ENCODE assay signal across 28 cellular contexts in genomic region chr4:83489711-83490326, GRCh38. TPM values are rescaled to one million over a fixed set of nuclear protein-coding genes. Genes with fewer than 3 reads are reported as not detected.
DNase-seq lines count a peak whose midpoint lies in the region; ATAC-seq and TF ChIP-seq lines count a peak whose summit lies in the region.
"Had no signal": no experiment of that assay in that cellular context is flagged by ENCODE, and none has a peak within 500 bp of the region (broad histone marks: within the 10 kb centered on the region; RNA-seq: fewer than 3 reads in every experiment).

No MANE protein-coding gene starts in this region.

- H3K27me3 ChIP-seq in ACC112 (ENCODE audit: insufficient read depth, low read length) (no peaks in the 10 kb centered on the region), fibroblast of lung (ENCODE audit: control insufficient read depth, insufficient read depth, low read length) (no peaks in the 10 kb centered on the region)
- H3K27me3 ChIP-seq: BE2C, upper lobe of left lung had no signal

- no peaks in the 10 kb centered on the region for H3K9me3 Mint-ChIP-seq in HFFc6
- no peaks in the 10 kb centered on the region for H3K9me3 Mint-ChIP-seq in activated CD8-positive, alpha-beta memory T cell treated with anti-CD3 and anti-CD28 coated beads, Interleukin-2, amount 10 ng/mL, durations not matched to agents 7 days and 5 days (ENCODE audit: low read depth)
- H3K9me3 Mint-ChIP-seq: activated B cell treated with CpG ODN at 0.5 μM for 24 hours; activated naive CD8-positive, alpha-beta T cell treated with anti-CD3 and anti-CD28 coated beads, Interleukin-2, amount 10 ng/mL, durations not matched to agents 7 days and 5 days; immature natural killer cell; naive B cell; stimulated activated effector memory CD8-positive, alpha-beta T cell treated with anti-CD3 and anti-CD28 coated beads, Interleukin-12 subunit alpha, Interleukin-12 subunit beta, amount 100 ng/mL, for 72 hours had no signal

- in situ Hi-C loops in KBM-7 (cut with MboI; ENCODE audit: low pct_unique_long_range_greater_than_20kb, low sequenced_read_pairs), result no loop called here

- no peak overlapping the region for H3K4me2 ChIP-seq in fibroblast of lung (ENCODE audit: extremely low read depth, insufficient read depth, low read length)

- no peak overlapping the region for H3K27ac Mint-ChIP-seq in HFFc6
- H3K27ac Mint-ChIP-seq in activated CD8-positive, alpha-beta memory T cell treated with anti-CD3 and anti-CD28 coated beads, Interleukin-2, amount 10 ng/mL, durations not matched to agents 7 days and 5 days, result no peak overlapping the region
- H3K27ac Mint-ChIP-seq: activated B cell treated with CpG ODN at 0.5 μM for 24 hours; activated naive CD8-positive, alpha-beta T cell treated with anti-CD3 and anti-CD28 coated beads, Interleukin-2, amount 10 ng/mL, durations not matched to agents 7 days and 5 days; immature natural killer cell; naive B cell; stimulated activated effector memory CD8-positive, alpha-beta T cell treated with anti-CD3 and anti-CD28 coated beads, Interleukin-12 subunit alpha, Interleukin-12 subunit beta, amount 100 ng/mL, for 72 hours had no signal

- H3K4me1 Mint-ChIP-seq in HFFc6 (ENCODE audit: low read depth), result peaks cover 11% of the 10 kb centered on the region
- peaks cover 9% of the 10 kb centered on the region for H3K4me1 Mint-ChIP-seq in activated CD8-positive, alpha-beta memory T cell treated with anti-CD3 and anti-CD28 coated beads, Interleukin-2, amount 10 ng/mL, durations not matched to agents 7 days and 5 days

- H3K36me3 Mint-ChIP-seq in HFFc6 (ENCODE audit: low read depth), result no peaks in the 10 kb centered on the region
- no peaks in the 10 kb centered on the region for H3K36me3 Mint-ChIP-seq in activated CD8-positive, alpha-beta memory T cell treated with anti-CD3 and anti-CD28 coated beads, Interleukin-2, amount 10 ng/mL, durations not matched to agents 7 days and 5 days
- H3K36me3 Mint-ChIP-seq: activated naive CD8-positive, alpha-beta T cell treated with anti-CD3 and anti-CD28 coated beads, Interleukin-2, amount 10 ng/mL, durations not matched to agents 7 days and 5 days; immature natural killer cell; naive B cell; stimulated activated effector memory CD8-positive, alpha-beta T cell treated with anti-CD3 and anti-CD28 coated beads, Interleukin-12 subunit alpha, Interleukin-12 subunit beta, amount 100 ng/mL, for 72 hours had no signal

- 0 out of 2 replicates have a peak, but pooled peaks cover 2% of the 10 kb centered on the region for H3K27me3 Mint-ChIP-seq in HFFc6 (ENCODE audit: insufficient read depth)
- no peaks in the 10 kb centered on the region for H3K27me3 Mint-ChIP-seq in activated CD8-positive, alpha-beta memory T cell treated with anti-CD3 and anti-CD28 coated beads, Interleukin-2, amount 10 ng/mL, durations not matched to agents 7 days and 5 days
- H3K27me3 Mint-ChIP-seq: activated B cell treated with CpG ODN at 0.5 μM for 24 hours, naive B cell had no signal

- ATAC-seq in activated CD8-positive, alpha-beta memory T cell treated with anti-CD3 and anti-CD28 coated beads, Interleukin-2, amount 10 ng/mL, durations not matched to agents 7 days and 5 days, result no peak
- ATAC-seq in HG02588 (IDR thresholded peaks at IDR 0.05; ENCODE audit: unreplicated experiment), result no peak
- ATAC-seq: left lobe of liver; stimulated activated effector memory CD8-positive, alpha-beta T cell treated with anti-CD3 and anti-CD28 coated beads, Interleukin-12 subunit alpha, Interleukin-12 subunit beta, amount 100 ng/mL, for 72 hours had no signal

- CTCF ChIA-PET in activated CD8-positive, alpha-beta memory T cell treated with anti-CD3 and anti-CD28 coated beads, Interleukin-2, amount 10 ng/mL, durations not matched to agents 7 days and 5 days (lab: Charles Lee), result interaction anchor here (0.7 to 1.7 kb wide), 5 partner anchors 9 to 150 kb away, joined by 3 to 7 read pairs (median 4); no protein-coding TSS in a partner anchor

- no peaks in the 10 kb centered on the region for H3K79me2 ChIP-seq in ACC112 (ENCODE audit: control insufficient read depth, insufficient read depth, low read length, unreplicated experiment)
- no peaks in the 10 kb centered on the region for H3K79me2 ChIP-seq in fibroblast of lung (ENCODE audit: control insufficient read depth, insufficient read depth, low read length)

- H3K27ac ChIP-seq in ACC112 (ENCODE audit: low read depth, low read length) (no peak overlapping the region), fibroblast of lung (ENCODE audit: insufficient read depth, low read length) (no peak overlapping the region)
- H3K27ac ChIP-seq: SK-N-MC, skin epidermis, upper lobe of left lung had no signal

- TF ChIP-seq CTCF in HFFc6 (IDR thresholded peaks at IDR 0.05), result 0 out of 2 replicates have a peak, but pooled peaks have one; percentile 13
- TF ChIP-seq CTCF in fibroblast of lung (conservative IDR thresholded peaks at IDR 0.05 in 1 of 2, IDR thresholded peaks at IDR 0.05 in 1 of 2; ENCODE audit: low read depth in 1 of 2, low read length in 2 of 2), result no peak

- H3K4me3 Mint-ChIP-seq in HFFc6, result no peak overlapping the region
- H3K4me3 Mint-ChIP-seq in activated CD8-positive, alpha-beta memory T cell treated with anti-CD3 and anti-CD28 coated beads, Interleukin-2, amount 10 ng/mL, durations not matched to agents 7 days and 5 days, result no peak overlapping the region
- H3K4me3 Mint-ChIP-seq: activated B cell treated with CpG ODN at 0.5 μM for 24 hours; activated naive CD8-positive, alpha-beta T cell treated with anti-CD3 and anti-CD28 coated beads, Interleukin-2, amount 10 ng/mL, durations not matched to agents 7 days and 5 days; immature natural killer cell; naive B cell; stimulated activated effector memory CD8-positive, alpha-beta T cell treated with anti-CD3 and anti-CD28 coated beads, Interleukin-12 subunit alpha, Interleukin-12 subunit beta, amount 100 ng/mL, for 72 hours had no signal

- no peaks in the 10 kb centered on the region for H3K9me3 ChIP-seq in fibroblast of lung (ENCODE audit: control insufficient read depth, insufficient read depth, low read depth, low read length)
- H3K9me3 ChIP-seq: BE2C, HAP-1 had no signal

- H3K36me3 ChIP-seq in ACC112 (ENCODE audit: insufficient read depth, low read length) (no peaks in the 10 kb centered on the region), fibroblast of lung (ENCODE audit: control insufficient read depth, insufficient read depth, low read length) (no peaks in the 10 kb centered on the region)
- H3K36me3 ChIP-seq: BE2C, HAP-1, upper lobe of left lung had no signal

- H3K4me1 ChIP-seq in ACC112 (ENCODE audit: control insufficient read depth, insufficient read depth, low read length, unreplicated experiment) (peaks cover 5% of the 10 kb centered on the region), fibroblast of lung (ENCODE audit: control insufficient read depth, extremely low read depth, insufficient read depth, low read length) (no peaks in the 10 kb centered on the region)

- H3K9ac ChIP-seq in fibroblast of lung (ENCODE audit: insufficient read depth, low read length), result no peak overlapping the region

- DNase-seq in HFFc6, result no peak
- DNase-seq in UCSD-AML1 (lab: John Stamatoyannopoulos, UW; ENCODE audit: unreplicated experiment), result peak; percentile 13
- no peak for DNase-seq in fibroblast of lung (ENCODE audit: low read depth in 2 of 2)
- DNase-seq in KBM-7, result no peak
- no peak for DNase-seq in SW 1271 (lab: John Stamatoyannopoulos, UW)
- DNase-seq in activated CD8-positive, alpha-beta memory T cell treated with anti-CD3 and anti-CD28 coated beads, Interleukin-2, amount 10 ng/mL, durations not matched to agents 7 days and 5 days, result no peak
- DNase-seq: activated B cell treated with CpG ODN at 0.5 μM for 24 hours; activated CD4-positive, alpha-beta T cell treated with anti-CD3 and anti-CD28 coated beads, Interleukin-2, amount 50 U/mL, for 4 hours; activated naive CD8-positive, alpha-beta T cell treated with anti-CD3 and anti-CD28 coated beads, Interleukin-2, amount 10 ng/mL, durations not matched to agents 7 days and 5 days; BE2C; DMS79; immature natural killer cell; KG1; naive B cell; NCI-H2171 treated with DMSO at 0.1 percent for 48 hours; NCI-H526; occipital lobe; stimulated activated CD4-positive, alpha-beta T cell treated with anti-CD3 and anti-CD28 coated beads, Interleukin-2, amount 100 ng/mL, for 24 hours; substantia nigra; upper lobe of left lung had no signal

- no peak overlapping the region for H3K4me3 ChIP-seq in ACC112 (ENCODE audit: low read depth, low read length)
- H3K4me3 ChIP-seq in fibroblast of lung (replicated peaks in 1 of 4; ENCODE audit: control extremely low read depth in 1 of 4, insufficient read depth in 1 of 4, low read depth in 3 of 4, low read length in 4 of 4), result no peak overlapping the region
- H3K4me3 ChIP-seq: HAP-1, SK-N-MC, skin epidermis, upper lobe of left lung had no signal

- no peaks in the 10 kb centered on the region for H4K20me1 ChIP-seq in fibroblast of lung (ENCODE audit: control insufficient read depth, extremely low read depth, insufficient read depth, low read length)

- H2AFZ ChIP-seq in ACC112 (ENCODE audit: low read length, unreplicated experiment), result peak overlapping the region; percentile 63
- peak overlapping the region; percentile 19 for H2AFZ ChIP-seq in fibroblast of lung (ENCODE audit: low read length)

RNA-seq across cellular contexts. Expression of gene ABRAXAS1, which starts 4.9 kb away (rescaled TPM):
- total RNA-seq in HFFc6 (2021; fragmentation: NEBNext Ultra II Directional; extraction: Animal tissue kit (Norgen Biotek cat#: 25700)), result 1 to 10 TPM; 6.3 to 9.9 (median 8.4) TPM
- 22.0 and 27.2 TPM in 2 replicates for total RNA-seq in fibroblast of lung
- 14.0 and 17.1 TPM in 2 replicates for polyA plus RNA-seq in fibroblast of lung
- polyA plus RNA-seq in fibroblast of lung (2012), result 9.4 and 11.7 TPM in 2 replicates
- 0.79 and 1.2 TPM in 2 replicates for polyA minus RNA-seq in fibroblast of lung (ENCODE audit: low replicate concordance)
- 10 to 100 TPM; 11.3 to 11.5 TPM for total RNA-seq in activated CD8-positive, alpha-beta memory T cell treated with anti-CD3 and anti-CD28 coated beads, Interleukin-2, amount 10 ng/mL, durations not matched to agents 7 days and 5 days

RNA-seq across cellular contexts. Expression of gene MRPS18C, which starts 34.0 kb away (rescaled TPM):
- 10 to 100 TPM; 45.2 to 72.1 (median 56.0) TPM for total RNA-seq in HFFc6 (2021; fragmentation: NEBNext Ultra II Directional; extraction: Animal tissue kit (Norgen Biotek cat#: 25700))
- 20.0 and 22.0 TPM in 2 replicates for total RNA-seq in fibroblast of lung
- 33.4 and 42.8 TPM in 2 replicates for polyA plus RNA-seq in fibroblast of lung
- 68.0 and 77.0 TPM in 2 replicates for polyA plus RNA-seq in fibroblast of lung (2012)
- polyA minus RNA-seq in fibroblast of lung (ENCODE audit: low replicate concordance), result 4.5 TPM in 1 of 2 replicates, not detected in the other
- 10 to 100 TPM; 53.9 to 64.4 TPM for total RNA-seq in activated CD8-positive, alpha-beta memory T cell treated with anti-CD3 and anti-CD28 coated beads, Interleukin-2, amount 10 ng/mL, durations not matched to agents 7 days and 5 days

RNA-seq across cellular contexts. Expression of gene HELQ, which starts 34.2 kb away (rescaled TPM):
- 10 to 100 TPM in 4 of 6 experiments, 1 to 10 TPM in 2; 9.5 to 13.0 (median 11.8) TPM for total RNA-seq in HFFc6 (2021; fragmentation: NEBNext Ultra II Directional; extraction: Animal tissue kit (Norgen Biotek cat#: 25700))
- total RNA-seq in fibroblast of lung, result 14.4 and 17.7 TPM in 2 replicates
- polyA plus RNA-seq in fibroblast of lung, result 11.8 and 12.0 TPM in 2 replicates
- 7.8 and 9.0 TPM in 2 replicates for polyA plus RNA-seq in fibroblast of lung (2012)
- 2.3 and 7.8 TPM in 2 replicates for polyA minus RNA-seq in fibroblast of lung (ENCODE audit: low replicate concordance)
- 10 to 100 TPM; 14.8 to 16.7 TPM for total RNA-seq in activated CD8-positive, alpha-beta memory T cell treated with anti-CD3 and anti-CD28 coated beads, Interleukin-2, amount 10 ng/mL, durations not matched to agents 7 days and 5 days

RNA-seq across cellular contexts. Expression of gene GPAT3, which starts 46.1 kb away (rescaled TPM):
- total RNA-seq in HFFc6 (2021; fragmentation: NEBNext Ultra II Directional; extraction: Animal tissue kit (Norgen Biotek cat#: 25700)), result 1 to 10 TPM in 1 of 6 experiments, under 1 TPM in 5; 0.51 to 1.8 (median 0.79) TPM
- 2.1 and 4.1 TPM in 2 replicates for total RNA-seq in fibroblast of lung
- polyA plus RNA-seq in fibroblast of lung, result 2.6 and 11.2 TPM in 2 replicates
- polyA plus RNA-seq in fibroblast of lung (2012), result 1.7 and 7.1 TPM in 2 replicates
- polyA minus RNA-seq in fibroblast of lung (ENCODE audit: low replicate concordance), result 3.6 and 3.7 TPM in 2 replicates
- total RNA-seq in activated CD8-positive, alpha-beta memory T cell treated with anti-CD3 and anti-CD28 coated beads, Interleukin-2, amount 10 ng/mL, durations not matched to agents 7 days and 5 days, result 10 to 100 TPM; 25.9 to 34.0 TPM
- total RNA-seq: frontal cortex, occipital lobe had no signal
